Comparison of ENCODE assay signal across 1 cellular context in the genomic region with DNA sequence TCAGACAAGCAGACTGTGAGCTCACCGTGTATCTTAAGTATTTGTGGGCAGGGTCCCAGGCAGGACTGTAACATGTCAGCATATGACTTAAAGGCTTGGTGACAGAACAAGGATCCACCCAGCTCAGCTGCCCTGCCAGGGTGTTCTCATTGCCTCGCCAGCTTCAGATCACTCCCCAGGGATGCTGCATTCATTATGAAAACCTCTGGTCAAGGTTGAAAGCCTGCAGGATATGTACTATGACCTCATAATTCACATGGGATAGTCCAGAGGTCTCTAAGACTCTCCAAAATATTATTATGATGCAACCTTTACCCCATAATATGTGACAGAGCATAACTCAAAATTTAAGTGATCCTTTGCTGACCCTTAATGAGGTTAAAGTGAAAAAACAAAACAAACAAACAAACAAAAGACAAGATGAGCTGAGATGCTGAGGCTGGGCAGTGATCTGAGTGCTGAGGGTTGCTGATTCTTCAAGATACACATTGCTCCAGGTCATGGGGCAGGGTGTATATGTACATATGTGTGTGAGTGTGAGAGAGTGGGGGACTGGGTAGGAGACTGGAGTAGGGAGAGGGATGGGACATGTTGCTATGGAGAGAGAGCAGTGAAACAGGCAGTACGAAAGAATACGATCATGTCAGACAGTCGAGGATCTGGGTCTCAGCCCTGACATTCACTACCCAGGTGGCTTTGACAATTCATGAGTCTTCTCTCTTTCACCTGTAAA.
A peak's percentile ranks its signal among the peaks of the same experiment; 100 is the strongest.
TF ChIP-seq lines count a peak whose summit lies in the region.

No MANE protein-coding gene starts in this region.

TF ChIP-seq in HEK293, 187 proteins besides CTCF, POLR2A, EP300 and RAD21 (continued from another document):
- TF ChIP-seq, protein P1, sequence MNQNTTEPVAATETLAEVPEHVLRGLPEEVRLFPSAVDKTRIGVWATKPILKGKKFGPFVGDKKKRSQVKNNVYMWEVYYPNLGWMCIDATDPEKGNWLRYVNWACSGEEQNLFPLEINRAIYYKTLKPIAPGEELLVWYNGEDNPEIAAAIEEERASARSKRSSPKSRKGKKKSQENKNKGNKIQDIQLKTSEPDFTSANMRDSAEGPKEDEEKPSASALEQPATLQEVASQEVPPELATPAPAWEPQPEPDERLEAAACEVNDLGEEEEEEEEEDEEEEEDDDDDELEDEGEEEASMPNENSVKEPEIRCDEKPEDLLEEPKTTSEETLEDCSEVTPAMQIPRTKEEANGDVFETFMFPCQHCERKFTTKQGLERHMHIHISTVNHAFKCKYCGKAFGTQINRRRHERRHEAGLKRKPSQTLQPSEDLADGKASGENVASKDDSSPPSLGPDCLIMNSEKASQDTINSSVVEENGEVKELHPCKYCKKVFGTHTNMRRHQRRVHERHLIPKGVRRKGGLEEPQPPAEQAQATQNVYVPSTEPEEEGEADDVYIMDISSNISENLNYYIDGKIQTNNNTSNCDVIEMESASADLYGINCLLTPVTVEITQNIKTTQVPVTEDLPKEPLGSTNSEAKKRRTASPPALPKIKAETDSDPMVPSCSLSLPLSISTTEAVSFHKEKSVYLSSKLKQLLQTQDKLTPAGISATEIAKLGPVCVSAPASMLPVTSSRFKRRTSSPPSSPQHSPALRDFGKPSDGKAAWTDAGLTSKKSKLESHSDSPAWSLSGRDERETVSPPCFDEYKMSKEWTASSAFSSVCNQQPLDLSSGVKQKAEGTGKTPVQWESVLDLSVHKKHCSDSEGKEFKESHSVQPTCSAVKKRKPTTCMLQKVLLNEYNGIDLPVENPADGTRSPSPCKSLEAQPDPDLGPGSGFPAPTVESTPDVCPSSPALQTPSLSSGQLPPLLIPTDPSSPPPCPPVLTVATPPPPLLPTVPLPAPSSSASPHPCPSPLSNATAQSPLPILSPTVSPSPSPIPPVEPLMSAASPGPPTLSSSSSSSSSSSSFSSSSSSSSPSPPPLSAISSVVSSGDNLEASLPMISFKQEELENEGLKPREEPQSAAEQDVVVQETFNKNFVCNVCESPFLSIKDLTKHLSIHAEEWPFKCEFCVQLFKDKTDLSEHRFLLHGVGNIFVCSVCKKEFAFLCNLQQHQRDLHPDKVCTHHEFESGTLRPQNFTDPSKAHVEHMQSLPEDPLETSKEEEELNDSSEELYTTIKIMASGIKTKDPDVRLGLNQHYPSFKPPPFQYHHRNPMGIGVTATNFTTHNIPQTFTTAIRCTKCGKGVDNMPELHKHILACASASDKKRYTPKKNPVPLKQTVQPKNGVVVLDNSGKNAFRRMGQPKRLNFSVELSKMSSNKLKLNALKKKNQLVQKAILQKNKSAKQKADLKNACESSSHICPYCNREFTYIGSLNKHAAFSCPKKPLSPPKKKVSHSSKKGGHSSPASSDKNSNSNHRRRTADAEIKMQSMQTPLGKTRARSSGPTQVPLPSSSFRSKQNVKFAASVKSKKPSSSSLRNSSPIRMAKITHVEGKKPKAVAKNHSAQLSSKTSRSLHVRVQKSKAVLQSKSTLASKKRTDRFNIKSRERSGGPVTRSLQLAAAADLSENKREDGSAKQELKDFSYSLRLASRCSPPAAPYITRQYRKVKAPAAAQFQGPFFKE (tag by site-specific recombination; IDR thresholded peaks at IDR 0.05; ENCODE audit: borderline replicate concordance) = no peak
- no peak for TF ChIP-seq ZNF311 (tag by site-specific recombination; IDR thresholded peaks at IDR 0.05; ENCODE audit: borderline replicate concordance)
- TF ChIP-seq, protein P2, sequence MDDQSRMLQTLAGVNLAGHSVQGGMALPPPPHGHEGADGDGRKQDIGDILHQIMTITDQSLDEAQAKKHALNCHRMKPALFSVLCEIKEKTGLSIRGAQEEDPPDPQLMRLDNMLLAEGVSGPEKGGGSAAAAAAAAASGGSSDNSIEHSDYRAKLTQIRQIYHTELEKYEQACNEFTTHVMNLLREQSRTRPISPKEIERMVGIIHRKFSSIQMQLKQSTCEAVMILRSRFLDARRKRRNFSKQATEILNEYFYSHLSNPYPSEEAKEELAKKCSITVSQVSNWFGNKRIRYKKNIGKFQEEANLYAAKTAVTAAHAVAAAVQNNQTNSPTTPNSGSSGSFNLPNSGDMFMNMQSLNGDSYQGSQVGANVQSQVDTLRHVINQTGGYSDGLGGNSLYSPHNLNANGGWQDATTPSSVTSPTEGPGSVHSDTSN (CRISPR knock-in tag; IDR thresholded peaks at IDR 0.05) = no peak
- no peak for TF ChIP-seq ZNF354C (tag by site-specific recombination; IDR thresholded peaks at IDR 0.05; ENCODE audit: borderline replicate concordance, low read depth)
- TF ChIP-seq, protein P3, sequence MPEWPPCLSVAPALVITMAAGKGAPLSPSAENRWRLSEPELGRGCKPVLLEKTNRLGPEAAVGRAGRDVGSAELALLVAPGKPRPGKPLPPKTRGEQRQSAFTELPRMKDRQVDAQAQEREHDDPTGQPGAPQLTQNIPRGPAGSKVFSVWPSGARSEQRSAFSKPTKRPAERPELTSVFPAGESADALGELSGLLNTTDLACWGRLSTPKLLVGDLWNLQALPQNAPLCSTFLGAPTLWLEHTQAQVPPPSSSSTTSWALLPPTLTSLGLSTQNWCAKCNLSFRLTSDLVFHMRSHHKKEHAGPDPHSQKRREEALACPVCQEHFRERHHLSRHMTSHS (tag by site-specific recombination; IDR thresholded peaks at IDR 0.05) = no peak
- peak; percentile 48; the same call in 1 of the 2 replicates for TF ChIP-seq ZNF184 (tag by site-specific recombination; IDR thresholded peaks at IDR 0.05)
- TF ChIP-seq ZIC2 (tag by site-specific recombination; IDR thresholded peaks at IDR 0.05) = 0 out of 2 replicates have a peak, but pooled peaks have one; percentile 14
- TF ChIP-seq ZNF423 (tag by site-specific recombination; IDR thresholded peaks at IDR 0.05) = no peak
- TF ChIP-seq ZNF768 (tag by site-specific recombination; IDR thresholded peaks at IDR 0.05) = no peak
